In genomic region chr16:87541882-87542234, GRCh38 we compare ENCODE assay signal across 13 cellular contexts. TPM values are rescaled to one million over a fixed set of nuclear protein-coding genes. Genes with fewer than 3 reads are reported as not detected.
A peak's percentile ranks its signal among the peaks of the same experiment; 100 is the strongest.
DNase-seq lines count a peak whose midpoint lies in the region; ATAC-seq and TF ChIP-seq lines count a peak whose summit lies in the region.
"Had no signal": no experiment of that assay in that cellular context is flagged by ENCODE, and none has a peak within 500 bp of the region (broad histone marks: within the 10 kb centered on the region; RNA-seq: fewer than 3 reads in every experiment).

No MANE protein-coding gene starts in this region.

- H3K4me2 ChIP-seq in GM23248 (ENCODE audit: unreplicated experiment): peak overlapping the region; percentile 56

- no peaks in the 10 kb centered on the region for H3K79me2 ChIP-seq in GM23248 (ENCODE audit: insufficient read depth)

- no peaks in the 10 kb centered on the region for H3K9me3 ChIP-seq in GM23248 (ENCODE audit: low read depth)
- H3K9me3 ChIP-seq in ascending aorta: peaks cover 0 to 4% of the 10 kb centered on the region in 2 donors
- H3K9me3 ChIP-seq in skeletal muscle tissue (ENCODE audit: control insufficient read depth in 3 of 3, low read length in 3 of 3): peaks cover 2 to 5% (median 3%) of the 10 kb centered on the region in 3 donors
- H3K9me3 ChIP-seq: upper lobe of left lung had no signal

- DNase-seq in GM23248 (peak; percentile 30), ascending aorta (ENCODE audit: low spot score in 2 of 2) (peak in 1 of 2 donors; percentile 89), left cardiac atrium (peak; percentile 73), CD1c-positive myeloid dendritic cell (ENCODE audit: extremely low spot score) (no peak), Ammon's horn (ENCODE audit: low spot score) (no peak)
- DNase-seq in activated CD8-positive, alpha-beta memory T cell treated with anti-CD3 and anti-CD28 coated beads, Interleukin-2, amount 50 U/mL, for 48 hours: no peak
- DNase-seq: activated CD4-positive, CD25-positive, alpha-beta regulatory T cell; activated naive CD4-positive, alpha-beta T cell treated with anti-CD3 and anti-CD28 coated beads, Interleukin-2, amount 50 U/mL, for 16 hours; CD4-positive, CD25-positive, alpha-beta regulatory T cell; NCI-H524 treated with DMSO at 0.1 percent for 48 hours; upper lobe of left lung had no signal

- ATAC-seq in left cardiac atrium (peak; percentile 31 to 38), HG03095 (IDR thresholded peaks at IDR 0.05; ENCODE audit: unreplicated experiment) (no peak)

- 39 to 65% methylated on average over 9 to 10 of the region's 10 CpGs for WGBS in GM23248 (ENCODE audit: low coverage in 1 of 2, low lambda C conversion rate in 2 of 2, missing lambda C conversion rate in 2 of 2), 2 experiments

- H3K4me3 ChIP-seq in GM23248 (peak overlapping the region; percentile 60), ascending aorta (peak overlapping the region; percentile 48 to 62), skeletal muscle tissue (ENCODE audit: low read length in 3 of 3) (no peak overlapping the region)

- in situ Hi-C loops in GM23248 (cut with MboI): loop anchor here (10.0 kb wide), 1 partner anchor 117 kb away; no protein-coding TSS in a partner anchor

- H3K9me2 ChIP-seq in GM23248 (ENCODE audit: insufficient read depth): no peaks in the 10 kb centered on the region

- peak overlapping the region; percentile 60 for H2AFZ ChIP-seq in GM23248

- H3K36me3 ChIP-seq in GM23248 (ENCODE audit: low read depth): no peaks in the 10 kb centered on the region
- no peaks in the 10 kb centered on the region for H3K36me3 ChIP-seq in ascending aorta
- H3K36me3 ChIP-seq in skeletal muscle tissue (ENCODE audit: control insufficient read depth in 3 of 3, insufficient read depth in 3 of 3, low read length in 3 of 3): no peaks in the 10 kb centered on the region
- H3K36me3 ChIP-seq: upper lobe of left lung had no signal

- intact Hi-C loops in ascending aorta (cut with DNase I): loop anchor here (1.0 to 5.0 kb wide), 7 partner anchors 25 to 150 kb away; partner anchors contain the start of genes MAP1LC3B and ZCCHC14
- intact Hi-C loops in left cardiac atrium (cut with DNase I): no loop called here

- TF ChIP-seq CTCF in ascending aorta (IDR thresholded peaks at IDR 0.05): no peak

- peaks cover 22% of the 10 kb centered on the region for H3F3A ChIP-seq in GM23248 (ENCODE audit: insufficient read depth)

- no peaks in the 10 kb centered on the region for H4K20me1 ChIP-seq in GM23248 (ENCODE audit: insufficient read depth)

- no peaks in the 10 kb centered on the region for H3K27me3 ChIP-seq in GM23248 (replicated peaks; ENCODE audit: insufficient read depth)
- no peaks in the 10 kb centered on the region for H3K27me3 ChIP-seq in ascending aorta
- peaks cover 40 to 72% (median 48%) of the 10 kb centered on the region in 3 donors for H3K27me3 ChIP-seq in skeletal muscle tissue (ENCODE audit: control insufficient read depth in 3 of 3, insufficient read depth in 3 of 3, low read length in 3 of 3)

- H3K27ac ChIP-seq in GM23248 (peak overlapping the region; percentile 88), ascending aorta (peak overlapping the region; percentile 96 to 98), skeletal muscle tissue (ENCODE audit: low read depth, low read length) (peak overlapping the region; percentile 29)

- H3K9ac ChIP-seq in GM23248 (peak overlapping the region; percentile 82), skeletal muscle tissue (ENCODE audit: low read depth in 1 of 3, low read length in 3 of 3) (no peak overlapping the region)

- H3K4me1 ChIP-seq in GM23248 (ENCODE audit: insufficient read depth) (peaks cover 26% of the 10 kb centered on the region), ascending aorta (peaks cover 6 to 42% of the 10 kb centered on the region in 2 donors), skeletal muscle tissue (ENCODE audit: control insufficient read depth in 3 of 3, insufficient read depth in 3 of 3, low read length in 3 of 3) (peaks cover 11 to 12% (median 11%) of the 10 kb centered on the region in 3 donors)
- H3K4me1 ChIP-seq: upper lobe of left lung had no signal

RNA-seq across cellular contexts. Expression of gene ZCCHC14, which starts 49.0 kb away (rescaled TPM):
- total RNA-seq in GM23248 (2014; rRNA removed; shearing (Covaris generic)): 5.4 and 6.3 TPM in 2 replicates
- polyA plus RNA-seq in GM23248 (2016; fragmentation: Nextera tagmentation; extraction: Ambion mirVana): 2.7 and 3.1 TPM in 2 replicates
- total RNA-seq in ascending aorta (131 TPM), left cardiac atrium (10 to 100 TPM; 14.4 to 14.9 TPM), skeletal muscle tissue (11.5 TPM)

Comparison
In these comparisons a context has a peak if more than half of its experiments do, and no peak if none do; other contexts are left out.
1. DNase-seq: peak in GM23248 (single experiment) and left cardiac atrium (single experiment); none in CD1c-positive myeloid dendritic cell (single experiment), activated CD8-positive, alpha-beta memory T cell treated with anti-CD3 and anti-CD28 coated beads, Interleukin-2, amount 50 U/mL, for 48 hours (single experiment) and Ammon's horn (single experiment).
2. H3K27ac ChIP-seq: peak in every context shown above with its lines; median percentile 97 in ascending aorta; 88 in GM23248; 29 in skeletal muscle tissue.
3. H3K4me3 ChIP-seq: peak in GM23248 (single experiment) and ascending aorta (2 of 2); none in skeletal muscle tissue (0 of 3).